In the genomic region with DNA sequence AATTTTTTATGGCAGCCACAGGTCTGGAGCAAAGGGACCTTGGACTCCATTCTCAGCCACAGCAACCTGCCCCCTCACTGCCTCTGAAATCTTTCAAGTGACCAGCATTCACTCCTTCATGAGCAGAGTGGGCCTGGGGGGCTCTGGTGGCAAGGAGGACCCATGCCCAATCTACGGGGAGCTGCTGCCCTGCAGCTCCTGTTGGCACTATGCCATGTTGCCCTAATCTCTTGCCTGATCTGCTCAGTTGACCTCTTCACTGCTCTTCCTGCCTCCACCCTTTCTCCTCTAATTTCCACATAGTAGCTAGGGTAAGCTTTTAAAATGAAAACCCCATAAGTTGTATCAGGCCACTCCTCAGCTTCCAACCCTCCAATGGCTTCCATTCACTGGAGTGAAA, we compare ENCODE assay signal across 30 cellular contexts. TPM values are rescaled to one million over a fixed set of nuclear protein-coding genes. Genes with fewer than 3 reads are reported as not detected.
"Had no signal": no experiment of that assay in that cellular context is flagged by ENCODE, and none has a peak within 500 bp of the region (broad histone marks: within the 10 kb centered on the region; RNA-seq: fewer than 3 reads in every experiment).

No MANE protein-coding gene starts in this region.

- H3K27ac Mint-ChIP-seq: activated CD4-positive, alpha-beta memory T cell treated with anti-CD3 and anti-CD28 coated beads for 36 hours; activated CD4-positive, alpha-beta T cell treated with anti-CD3 and anti-CD28 coated beads for 36 hours; activated CD4-positive, alpha-beta T cell treated with anti-CD3 and anti-CD28 coated beads, Interleukin-2, amount 10 ng/mL, durations not matched to agents 24 days and 14 days; activated CD8-positive, alpha-beta T cell treated with anti-CD3 and anti-CD28 coated beads, Interleukin-2, amount 10 ng/mL, durations not matched to agents 7 days and 5 days; activated naive CD4-positive, alpha-beta T cell treated with anti-CD3 and anti-CD28 coated beads for 36 hours; activated naive CD8-positive, alpha-beta T cell; activated T-helper 1 cell treated with anti-CD3 and anti-CD28 coated beads, Interleukin-12 subunit alpha, Interleukin-12 subunit beta, Interleukin-2, Interleukin-4 antibody, amounts not matched to agents 30 ng/mL and 10 ng/mL and 1 ng/mL, durations not matched to agents 14 hours and 24 hours and 36 hours; activated T-helper 2 cell treated with anti-CD3 and anti-CD28 coated beads, Interferon-gamma antibody, Interleukin-2, Interleukin-4, amounts not matched to agents 10 μg/mL and 5 μg/mL and 100 μg/mL, durations not matched to agents 14 hours and 24 hours and 36 hours; dendritic cell treated with granulocyte-macrophage colony-stimulating factor and Interleukin-4, amounts not matched to agents 40 ng/mL and 50 ng/mL, for 4 days; effector memory CD8-positive, alpha-beta T cell had no signal

- H3K36me3 ChIP-seq: breast epithelium, cardiac muscle cell, esophagus squamous epithelium, gastroesophageal sphincter had no signal

- H3K4me3 Mint-ChIP-seq: activated CD4-positive, alpha-beta memory T cell treated with anti-CD3 and anti-CD28 coated beads for 36 hours; activated CD4-positive, alpha-beta T cell treated with anti-CD3 and anti-CD28 coated beads for 36 hours; activated CD4-positive, alpha-beta T cell treated with anti-CD3 and anti-CD28 coated beads, Interleukin-2, amount 10 ng/mL, durations not matched to agents 24 days and 14 days; activated CD8-positive, alpha-beta T cell treated with anti-CD3 and anti-CD28 coated beads, Interleukin-2, amount 10 ng/mL, durations not matched to agents 7 days and 5 days; activated naive CD4-positive, alpha-beta T cell treated with anti-CD3 and anti-CD28 coated beads for 36 hours; activated naive CD8-positive, alpha-beta T cell; activated T-helper 1 cell treated with anti-CD3 and anti-CD28 coated beads, Interleukin-12 subunit alpha, Interleukin-12 subunit beta, Interleukin-2, Interleukin-4 antibody, amounts not matched to agents 30 ng/mL and 10 ng/mL and 1 ng/mL, durations not matched to agents 14 hours and 24 hours and 36 hours; dendritic cell treated with granulocyte-macrophage colony-stimulating factor and Interleukin-4, amounts not matched to agents 40 ng/mL and 50 ng/mL, for 4 days; effector memory CD8-positive, alpha-beta T cell had no signal

- H3K4me3 ChIP-seq: body of pancreas, breast epithelium, cardiac muscle cell, coronary artery, esophagus squamous epithelium, gastroesophageal sphincter had no signal

- H3K9me3 Mint-ChIP-seq: effector memory CD8-positive, alpha-beta T cell had no signal

- H3K27ac ChIP-seq: body of pancreas, breast epithelium, cardiac muscle cell, coronary artery, esophagus squamous epithelium, gastroesophageal sphincter had no signal

- H3K27me3 Mint-ChIP-seq: activated CD4-positive, alpha-beta T cell treated with anti-CD3 and anti-CD28 coated beads, Interleukin-2, amount 10 ng/mL, durations not matched to agents 24 days and 14 days; activated naive CD8-positive, alpha-beta T cell; effector memory CD8-positive, alpha-beta T cell had no signal

- DNase-seq: activated CD4-positive, alpha-beta memory T cell treated with anti-CD3 and anti-CD28 coated beads for 36 hours; activated CD4-positive, alpha-beta T cell treated with anti-CD3 and anti-CD28 coated beads for 36 hours; activated CD4-positive, alpha-beta T cell treated with anti-CD3 and anti-CD28 coated beads, Interleukin-2, amount 10 ng/mL, durations not matched to agents 24 days and 14 days; activated CD4-positive, CD25-positive, alpha-beta regulatory T cell; activated CD4-positive, CD25-positive, alpha-beta regulatory T cell treated with anti-CD3 and anti-CD28 coated beads, Interleukin-2, amount 50 U/mL, for 72 hours; activated CD8-positive, alpha-beta T cell treated with anti-CD3 and anti-CD28 coated beads, Interleukin-2, amount 10 ng/mL, durations not matched to agents 7 days and 5 days; activated effector memory CD4-positive, alpha-beta T cell treated with anti-CD3 and anti-CD28 coated beads, Interleukin-2, amount 50 U/mL, for 16 hours; activated naive CD4-positive, alpha-beta T cell treated with anti-CD3 and anti-CD28 coated beads for 36 hours; activated T-cell treated with anti-CD3 and anti-CD28 coated beads, Interleukin-2, amount 50 U/mL, for 48 hours; amniotic stem cell; anterior cingulate cortex; body of pancreas; central memory CD4-positive, alpha-beta T cell; cerebellar nuclear complex; effector CD4-positive, alpha-beta T cell; effector memory CD8-positive, alpha-beta T cell; esophagus squamous epithelium; foreskin melanocyte; T-helper 2 cell had no signal

- H3K4me1 ChIP-seq: breast epithelium had no signal

- H3K27me3 ChIP-seq: body of pancreas had no signal

RNA-seq across cellular contexts. Expression of a gene that starts 2.9 kb away (rescaled TPM):
- total RNA-seq: fibroblast of lung, fibroblast of villous mesenchyme, glomerular endothelial cell had no signal
